13 cellular contexts compared by ENCODE assay signal in the genomic region with DNA sequence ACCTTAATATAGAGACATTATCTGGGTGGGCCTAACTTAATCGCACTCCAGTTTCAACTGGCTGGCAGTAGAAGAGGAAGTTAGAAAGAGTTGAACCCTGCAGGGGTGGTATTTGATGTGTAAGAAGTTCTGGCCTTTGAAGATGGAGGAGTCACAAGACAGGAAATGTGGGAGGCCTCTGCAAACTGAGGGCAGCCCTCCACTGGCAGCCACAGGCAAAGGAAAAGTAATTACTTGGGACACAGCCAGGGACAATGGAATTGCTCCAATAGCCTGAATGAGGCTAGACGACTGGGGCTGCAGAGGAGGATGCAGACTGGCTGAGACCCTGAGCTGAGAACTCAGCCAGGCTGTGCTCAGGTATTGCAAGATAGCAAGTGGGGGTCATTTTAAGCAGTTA.
DNase-seq lines count a peak whose midpoint lies in the region; TF ChIP-seq lines count a peak whose summit lies in the region.
"Had no signal": no experiment of that assay in that cellular context is flagged by ENCODE, and none has a peak within 500 bp of the region (broad histone marks: within the 10 kb centered on the region; RNA-seq: fewer than 3 reads in every experiment).

No MANE protein-coding gene starts in this region.

- no peaks in the 10 kb centered on the region for H3K36me3 ChIP-seq in H7 (replicated peaks; ENCODE audit: control insufficient read depth, insufficient read depth, low read length)
- no peaks in the 10 kb centered on the region for H3K36me3 ChIP-seq in CD8-positive, alpha-beta memory T cell (ENCODE audit: insufficient read depth, low read length)
- H3K36me3 ChIP-seq in suprapubic skin = no peaks in the 10 kb centered on the region

- H3K4me3 ChIP-seq in H7 (ENCODE audit: insufficient read depth, low read depth, low read length) = no peak overlapping the region
- no peak overlapping the region for H3K4me3 ChIP-seq in CD8-positive, alpha-beta memory T cell (ENCODE audit: low read length)
- H3K4me3 ChIP-seq in suprapubic skin = no peak overlapping the region
- H3K4me3 ChIP-seq: lung had no signal

- no peaks in the 10 kb centered on the region for H3K27me3 Mint-ChIP-seq in neural crest cell (ENCODE audit: low read depth)
- H3K27me3 Mint-ChIP-seq in CD8-positive, alpha-beta memory T cell = no peaks in the 10 kb centered on the region
- H3K27me3 Mint-ChIP-seq: activated CD4-positive, alpha-beta memory T cell treated with anti-CD3 and anti-CD28 coated beads, Interleukin-2, amount 10 ng/mL, durations not matched to agents 7 days and 5 days had no signal

- H3K27me3 ChIP-seq in H7 (ENCODE audit: control insufficient read depth, insufficient read depth, low read length) (no peaks in the 10 kb centered on the region), suprapubic skin (no peaks in the 10 kb centered on the region)
- no peaks in the 10 kb centered on the region for H3K27me3 ChIP-seq in CD8-positive, alpha-beta memory T cell (ENCODE audit: insufficient read depth, low read length, poor library complexity, severe bottlenecking)

- no peaks in the 10 kb centered on the region for H3K9me3 ChIP-seq in CD8-positive, alpha-beta memory T cell (ENCODE audit: low read length)
- H3K9me3 ChIP-seq in suprapubic skin = no peaks in the 10 kb centered on the region

- TF ChIP-seq EP300 in suprapubic skin (IDR thresholded peaks at IDR 0.05) = no peak

- TF ChIP-seq CTCF in neural crest cell (conservative IDR thresholded peaks at IDR 0.05) (no peak), suprapubic skin (IDR thresholded peaks at IDR 0.05) (no peak)

- no peak for TF ChIP-seq POLR2A in suprapubic skin (IDR thresholded peaks at IDR 0.05)

- no peak overlapping the region for H3K27ac ChIP-seq in CD8-positive, alpha-beta memory T cell (ENCODE audit: low read depth, low read length)
- H3K27ac ChIP-seq in suprapubic skin = no peak overlapping the region
- H3K27ac ChIP-seq: HL-60 had no signal

- H3K36me3 Mint-ChIP-seq in neural crest cell (ENCODE audit: low read depth) = peaks cover 5% of the 10 kb centered on the region
- H3K36me3 Mint-ChIP-seq in CD8-positive, alpha-beta memory T cell = no peaks in the 10 kb centered on the region

- WGBS in suprapubic skin = 29% methylated on average over 2 of the region's 2 CpGs

- POLR2A ChIA-PET in CD8-positive, alpha-beta memory T cell (lab: Charles Lee) = no interaction called here

- H3K27ac Mint-ChIP-seq in neural crest cell (ENCODE audit: unreplicated experiment) = peak overlapping the region; percentile 8
- no peak overlapping the region for H3K27ac Mint-ChIP-seq in CD8-positive, alpha-beta memory T cell
- H3K27ac Mint-ChIP-seq: activated CD4-positive, alpha-beta memory T cell treated with anti-CD3 and anti-CD28 coated beads, Interleukin-2, amount 10 ng/mL, durations not matched to agents 7 days and 5 days had no signal

- peaks cover 23% of the 10 kb centered on the region for H3K4me1 Mint-ChIP-seq in neural crest cell
- H3K4me1 Mint-ChIP-seq in CD8-positive, alpha-beta memory T cell = no peaks in the 10 kb centered on the region
- H3K4me1 Mint-ChIP-seq: activated CD4-positive, alpha-beta memory T cell treated with anti-CD3 and anti-CD28 coated beads, Interleukin-2, amount 10 ng/mL, durations not matched to agents 7 days and 5 days had no signal

- DNase-seq in H7 = peak; percentile 35
- peak; percentile 84 for DNase-seq in NCI-H226
- DNase-seq in dermis microvascular lymphatic vessel endothelial cell (ENCODE audit: low read depth in 2 of 2) = peak; percentile 14 to 85
- peak; percentile 5 for DNase-seq in neural crest cell (ENCODE audit: low read depth, low spot score)
- DNase-seq in ureter (ENCODE audit: low spot score) = no peak
- DNase-seq in epidermal melanocyte (ENCODE audit: insufficient read length, low spot score) = no peak
- DNase-seq in CD8-positive, alpha-beta memory T cell = no peak
- no peak for DNase-seq in suprapubic skin (ENCODE audit: low spot score in 2 of 2)
- DNase-seq: activated CD4-positive, alpha-beta memory T cell treated with anti-CD3 and anti-CD28 coated beads, Interleukin-2, amount 10 ng/mL, durations not matched to agents 7 days and 5 days; amniotic stem cell; GF-D8 had no signal

- no peaks in the 10 kb centered on the region for H3K4me1 ChIP-seq in CD8-positive, alpha-beta memory T cell (ENCODE audit: insufficient read depth, low read length)
- H3K4me1 ChIP-seq in suprapubic skin = no peaks in the 10 kb centered on the region

- H3K9me3 Mint-ChIP-seq in neural crest cell = peaks cover 6% of the 10 kb centered on the region
- peaks cover 0 to 18% (median 4%) of the 10 kb centered on the region in 5 donors for H3K9me3 Mint-ChIP-seq in CD8-positive, alpha-beta memory T cell

- CTCF ChIA-PET in CD8-positive, alpha-beta memory T cell (lab: Charles Lee) = no interaction called here

- no peak overlapping the region for H3K4me3 Mint-ChIP-seq in neural crest cell
- H3K4me3 Mint-ChIP-seq in CD8-positive, alpha-beta memory T cell = no peak overlapping the region
- H3K4me3 Mint-ChIP-seq: activated CD4-positive, alpha-beta memory T cell treated with anti-CD3 and anti-CD28 coated beads, Interleukin-2, amount 10 ng/mL, durations not matched to agents 7 days and 5 days had no signal

Comparison
In these comparisons a context has a peak if more than half of its experiments do, and no peak if none do; other contexts are left out.
1. DNase-seq: peak in H7 (single experiment), NCI-H226 (single experiment), dermis microvascular lymphatic vessel endothelial cell (2 of 2) and neural crest cell (single experiment); none in ureter (single experiment), epidermal melanocyte (single experiment), CD8-positive, alpha-beta memory T cell (0 of 5) and suprapubic skin (0 of 2).